Comparison of ENCODE assay signal across 18 cellular contexts in genomic region chr11:131671764-131672163, GRCh38.
DNase-seq lines count a peak whose midpoint lies in the region; ATAC-seq and TF ChIP-seq lines count a peak whose summit lies in the region.
"Had no signal": no experiment of that assay in that cellular context is flagged by ENCODE, and none has a peak within 500 bp of the region (broad histone marks: within the 10 kb centered on the region; RNA-seq: fewer than 3 reads in every experiment).

No MANE protein-coding gene starts in this region.

- no peak overlapping the region for H3K4me3 Mint-ChIP-seq in brain
- H3K4me3 Mint-ChIP-seq in activated CD8-positive, alpha-beta memory T cell treated with anti-CD3 and anti-CD28 coated beads, Interleukin-2, amount 10 ng/mL, durations not matched to agents 7 days and 5 days = no peak overlapping the region
- H3K4me3 Mint-ChIP-seq: activated B cell treated with CpG ODN at 0.5 μM for 24 hours; CD4-positive, CD25-positive, alpha-beta regulatory T cell had no signal

- H3K27ac ChIP-seq in layer of hippocampus (ENCODE audit: low read depth, low read length) = peak overlapping the region; percentile 78
- H3K27ac ChIP-seq: 22Rv1, breast epithelium, gastrocnemius medialis had no signal

- no peaks in the 10 kb centered on the region for H3K36me3 Mint-ChIP-seq in brain
- no peaks in the 10 kb centered on the region for H3K36me3 Mint-ChIP-seq in activated CD8-positive, alpha-beta memory T cell treated with anti-CD3 and anti-CD28 coated beads, Interleukin-2, amount 10 ng/mL, durations not matched to agents 7 days and 5 days
- H3K36me3 Mint-ChIP-seq: CD4-positive, CD25-positive, alpha-beta regulatory T cell had no signal

- no peak for ATAC-seq in activated CD8-positive, alpha-beta memory T cell treated with anti-CD3 and anti-CD28 coated beads, Interleukin-2, amount 10 ng/mL, durations not matched to agents 7 days and 5 days
- ATAC-seq: gastrocnemius medialis, GM12878 had no signal

- CTCF ChIA-PET in activated CD8-positive, alpha-beta memory T cell treated with anti-CD3 and anti-CD28 coated beads, Interleukin-2, amount 10 ng/mL, durations not matched to agents 7 days and 5 days (lab: Charles Lee) = no interaction called here

- peak overlapping the region in 3 of 5 experiments; percentile 71 to 92 (median 71) for H3K27ac Mint-ChIP-seq in brain
- no peak overlapping the region for H3K27ac Mint-ChIP-seq in activated CD8-positive, alpha-beta memory T cell treated with anti-CD3 and anti-CD28 coated beads, Interleukin-2, amount 10 ng/mL, durations not matched to agents 7 days and 5 days
- H3K27ac Mint-ChIP-seq: activated B cell treated with CpG ODN at 0.5 μM for 24 hours had no signal

- peaks cover 2% of the 10 kb centered on the region for H3K27me3 Mint-ChIP-seq in brain
- H3K27me3 Mint-ChIP-seq in activated CD8-positive, alpha-beta memory T cell treated with anti-CD3 and anti-CD28 coated beads, Interleukin-2, amount 10 ng/mL, durations not matched to agents 7 days and 5 days = no peaks in the 10 kb centered on the region
- H3K27me3 Mint-ChIP-seq: activated B cell treated with CpG ODN at 0.5 μM for 24 hours had no signal

- DNase-seq in NCI-H82 (lab: John Stamatoyannopoulos, UW) (peak; percentile 48), NCI-H82 treated with DMSO at 0.1 percent for 48 hours (lab: John Stamatoyannopoulos, UW; ENCODE audit: unreplicated experiment) (no peak), superior temporal gyrus (ENCODE audit: extremely low spot score) (peak; percentile 70), mesenteric fat pad (ENCODE audit: low spot score) (no peak)
- DNase-seq in stimulated activated CD8-positive, alpha-beta memory T cell treated with anti-CD3 and anti-CD28 coated beads, Interleukin-4, amount 100 ng/mL, for 48 hours = no peak
- no peak for DNase-seq in activated CD8-positive, alpha-beta memory T cell treated with anti-CD3 and anti-CD28 coated beads, Interleukin-2, amount 10 ng/mL, durations not matched to agents 7 days and 5 days
- DNase-seq: activated B cell treated with CpG ODN at 0.5 μM for 24 hours; CD4-positive, CD25-positive, alpha-beta regulatory T cell; gastrocnemius medialis; KG1; NCI-H1417 treated with DMSO at 0.1 percent for 48 hours; NCI-H446; stimulated activated CD4-positive, alpha-beta T cell treated with anti-CD3 and anti-CD28 coated beads, Interleukin-15, amount 100 ng/mL, for 24 hours had no signal

- peaks cover 66% of the 10 kb centered on the region for H3K4me1 Mint-ChIP-seq in brain
- peaks cover 3% of the 10 kb centered on the region for H3K4me1 Mint-ChIP-seq in activated CD8-positive, alpha-beta memory T cell treated with anti-CD3 and anti-CD28 coated beads, Interleukin-2, amount 10 ng/mL, durations not matched to agents 7 days and 5 days
- H3K4me1 Mint-ChIP-seq: CD4-positive, CD25-positive, alpha-beta regulatory T cell had no signal

- peak; percentile 39 to 68 for TF ChIP-seq CTCF in brain (conservative IDR thresholded peaks at IDR 0.05)

- no peaks in the 10 kb centered on the region for H3K27me3 ChIP-seq in layer of hippocampus (ENCODE audit: control insufficient read depth, insufficient read depth, low read length)
- H3K27me3 ChIP-seq: breast epithelium, gastrocnemius medialis had no signal

- H3K9me3 Mint-ChIP-seq in brain = no peaks in the 10 kb centered on the region
- no peaks in the 10 kb centered on the region for H3K9me3 Mint-ChIP-seq in activated CD8-positive, alpha-beta memory T cell treated with anti-CD3 and anti-CD28 coated beads, Interleukin-2, amount 10 ng/mL, durations not matched to agents 7 days and 5 days (ENCODE audit: low read depth)
- H3K9me3 Mint-ChIP-seq: activated B cell treated with CpG ODN at 0.5 μM for 24 hours; CD4-positive, CD25-positive, alpha-beta regulatory T cell had no signal

Comparison
In these comparisons a context has a peak if more than half of its experiments do, and no peak if none do; other contexts are left out.
1. DNase-seq: peak in NCI-H82 (single experiment) and superior temporal gyrus (single experiment); none in NCI-H82 treated with DMSO at 0.1 percent for 48 hours (single experiment), stimulated activated CD8-positive, alpha-beta memory T cell treated with anti-CD3 and anti-CD28 coated beads, Interleukin-4, amount 100 ng/mL, for 48 hours (single experiment), mesenteric fat pad (single experiment) and activated CD8-positive, alpha-beta memory T cell treated with anti-CD3 and anti-CD28 coated beads, Interleukin-2, amount 10 ng/mL, durations not matched to agents 7 days and 5 days (single experiment).